Comparison of ENCODE assay signal across 19 cellular contexts in the genomic region with DNA sequence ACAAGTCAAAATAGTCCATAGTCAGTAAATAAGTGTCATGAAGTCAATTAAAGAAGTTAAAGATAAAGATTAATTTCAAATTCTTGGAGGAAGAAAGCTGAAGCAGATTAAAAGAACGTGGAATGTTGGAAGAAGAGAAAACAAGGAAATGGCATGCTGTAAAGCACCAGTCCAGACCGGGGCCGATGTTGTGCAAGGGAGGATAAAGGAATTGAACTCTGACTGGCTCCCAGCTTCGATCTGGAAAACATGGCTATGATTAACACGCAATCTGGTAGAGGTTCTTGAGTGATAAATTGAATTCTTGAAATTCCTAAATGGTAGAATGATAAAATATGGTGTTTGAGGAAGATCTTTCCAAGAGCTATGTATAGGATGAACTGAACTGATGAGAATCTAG.
DNase-seq lines count a peak whose midpoint lies in the region; ATAC-seq and TF ChIP-seq lines count a peak whose summit lies in the region.
"Had no signal": no experiment of that assay in that cellular context is flagged by ENCODE, and none has a peak within 500 bp of the region (broad histone marks: within the 10 kb centered on the region; RNA-seq: fewer than 3 reads in every experiment).

No MANE protein-coding gene starts in this region.

- DNase-seq in EL (peak; percentile 52), WTC11 (ENCODE audit: low spot score) (no peak), foreskin keratinocyte (peak in 1 of 2 donors; percentile 46), pulmonary artery endothelial cell (ENCODE audit: low read depth, low spot score) (peak; percentile 7), D341Med (ENCODE audit: low spot score) (no peak), GM13976 (ENCODE audit: low spot score) (no peak), dermis blood vessel endothelial cell (no peak)
- DNase-seq: activated CD4-positive, alpha-beta memory T cell treated with anti-CD3 and anti-CD28 coated beads, Interleukin-2, amount 10 ng/mL, durations not matched to agents 7 days and 5 days; activated naive CD8-positive, alpha-beta T cell treated with anti-CD3 and anti-CD28 coated beads, Interleukin-2, amount 10 ng/mL, durations not matched to agents 7 days and 5 days; activated T-cell treated with anti-CD3 and anti-CD28 coated beads, Interleukin-2, amount 50 U/mL, for 4 hours; C1 segment of cervical spinal cord; cerebellar nuclear complex; endodermal cell; immature natural killer cell; NCI-H2081; PC-9; stimulated activated CD4-positive, alpha-beta T cell treated with anti-CD3 and anti-CD28 coated beads, Interleukin-4, amount 100 ng/mL, for 24 hours; stimulated activated CD8-positive, alpha-beta memory T cell treated with anti-CD3 and anti-CD28 coated beads, Interleukin-4, amount 100 ng/mL, for 48 hours had no signal

- POLR2A ChIA-PET in WTC11 (lab: Charles Lee) = no interaction called here

- no peak overlapping the region for H3K4me3 Mint-ChIP-seq in WTC11
- H3K4me3 Mint-ChIP-seq: activated CD4-positive, alpha-beta memory T cell treated with anti-CD3 and anti-CD28 coated beads, Interleukin-2, amount 10 ng/mL, durations not matched to agents 7 days and 5 days; activated naive CD8-positive, alpha-beta T cell treated with anti-CD3 and anti-CD28 coated beads, Interleukin-2, amount 10 ng/mL, durations not matched to agents 7 days and 5 days; activated T-cell treated with anti-CD3 and anti-CD28 coated beads, Interleukin-2, amount 50 U/mL, for 4 hours; endodermal cell; immature natural killer cell; mesothelial cell of epicardium had no signal

- peaks cover 16% of the 10 kb centered on the region for H3K4me1 ChIP-seq in foreskin keratinocyte

- H3K27ac ChIP-seq in foreskin keratinocyte = no peak overlapping the region
- H3K27ac ChIP-seq: PC-9 had no signal

- TF ChIP-seq CTCF in WTC11 (IDR thresholded peaks at IDR 0.05) (no peak), foreskin keratinocyte (conservative IDR thresholded peaks at IDR 0.05) (no peak), GM13976 (IDR thresholded peaks at IDR 0.05; ENCODE audit: borderline replicate concordance, control extremely low read depth, extremely low read depth, insufficient read depth, missing control alignments) (no peak)

- CTCF ChIA-PET in WTC11 (lab: Charles Lee) = interaction anchor here (1.2 kb wide), 1 partner anchor 28 kb away, joined by 3 read pairs; no protein-coding TSS in a partner anchor

- ATAC-seq in WTC11 = no peak
- peak; percentile 47 for ATAC-seq in foreskin keratinocyte
- ATAC-seq: activated T-cell treated with anti-CD3 and anti-CD28 coated beads, Interleukin-2, amount 50 U/mL, for 4 hours had no signal

- peaks cover 3% of the 10 kb centered on the region for H3K27me3 Mint-ChIP-seq in WTC11 (ENCODE audit: low read depth)
- H3K27me3 Mint-ChIP-seq: activated CD4-positive, alpha-beta memory T cell treated with anti-CD3 and anti-CD28 coated beads, Interleukin-2, amount 10 ng/mL, durations not matched to agents 7 days and 5 days; activated naive CD8-positive, alpha-beta T cell treated with anti-CD3 and anti-CD28 coated beads, Interleukin-2, amount 10 ng/mL, durations not matched to agents 7 days and 5 days had no signal

- H3K27ac Mint-ChIP-seq in WTC11 = no peak overlapping the region
- H3K27ac Mint-ChIP-seq: activated CD4-positive, alpha-beta memory T cell treated with anti-CD3 and anti-CD28 coated beads, Interleukin-2, amount 10 ng/mL, durations not matched to agents 7 days and 5 days; activated naive CD8-positive, alpha-beta T cell treated with anti-CD3 and anti-CD28 coated beads, Interleukin-2, amount 10 ng/mL, durations not matched to agents 7 days and 5 days; endodermal cell; immature natural killer cell; mesothelial cell of epicardium had no signal

- H3K27me3 ChIP-seq in foreskin keratinocyte = no peaks in the 10 kb centered on the region

- H3K9me3 Mint-ChIP-seq in WTC11 = no peaks in the 10 kb centered on the region
- H3K9me3 Mint-ChIP-seq: activated CD4-positive, alpha-beta memory T cell treated with anti-CD3 and anti-CD28 coated beads, Interleukin-2, amount 10 ng/mL, durations not matched to agents 7 days and 5 days; activated naive CD8-positive, alpha-beta T cell treated with anti-CD3 and anti-CD28 coated beads, Interleukin-2, amount 10 ng/mL, durations not matched to agents 7 days and 5 days; activated T-cell treated with anti-CD3 and anti-CD28 coated beads, Interleukin-2, amount 50 U/mL, for 4 hours; endodermal cell; mesothelial cell of epicardium had no signal

- no peaks in the 10 kb centered on the region for H3K36me3 Mint-ChIP-seq in WTC11
- H3K36me3 Mint-ChIP-seq: activated naive CD8-positive, alpha-beta T cell treated with anti-CD3 and anti-CD28 coated beads, Interleukin-2, amount 10 ng/mL, durations not matched to agents 7 days and 5 days; immature natural killer cell had no signal

- peaks cover 5% of the 10 kb centered on the region for H3K4me1 Mint-ChIP-seq in WTC11
- H3K4me1 Mint-ChIP-seq: activated CD4-positive, alpha-beta memory T cell treated with anti-CD3 and anti-CD28 coated beads, Interleukin-2, amount 10 ng/mL, durations not matched to agents 7 days and 5 days; activated naive CD8-positive, alpha-beta T cell treated with anti-CD3 and anti-CD28 coated beads, Interleukin-2, amount 10 ng/mL, durations not matched to agents 7 days and 5 days; endodermal cell; immature natural killer cell had no signal

- in situ Hi-C loops in GM13976 (cut with MboI; ENCODE audit: low sequenced_read_pairs, unreplicated experiment) = no loop called here

TF ChIP-seq in WTC11, 78 proteins besides CTCF, POLR2A, EP300 and RAD21:
- TF ChIP-seq ZNF396 (CRISPR knock-in tag; IDR thresholded peaks at IDR 0.05; ENCODE audit: borderline replicate concordance) (no peak), IRF2 (CRISPR knock-in tag; IDR thresholded peaks at IDR 0.05; ENCODE audit: borderline replicate concordance, low read depth) (no peak), PRDM15 (CRISPR knock-in tag; IDR thresholded peaks at IDR 0.05) (peak; percentile 83), SMAD4 (CRISPR knock-in tag; IDR thresholded peaks at IDR 0.05) (no peak), RELA (CRISPR knock-in tag; IDR thresholded peaks at IDR 0.05; ENCODE audit: borderline replicate concordance) (no peak)

Comparison
In these comparisons a context has a peak if more than half of its experiments do, and no peak if none do; other contexts are left out.
1. DNase-seq: peak in EL (single experiment) and pulmonary artery endothelial cell (single experiment); none in WTC11 (single experiment), D341Med (single experiment), GM13976 (single experiment) and dermis blood vessel endothelial cell (single experiment).